In the genomic region with DNA sequence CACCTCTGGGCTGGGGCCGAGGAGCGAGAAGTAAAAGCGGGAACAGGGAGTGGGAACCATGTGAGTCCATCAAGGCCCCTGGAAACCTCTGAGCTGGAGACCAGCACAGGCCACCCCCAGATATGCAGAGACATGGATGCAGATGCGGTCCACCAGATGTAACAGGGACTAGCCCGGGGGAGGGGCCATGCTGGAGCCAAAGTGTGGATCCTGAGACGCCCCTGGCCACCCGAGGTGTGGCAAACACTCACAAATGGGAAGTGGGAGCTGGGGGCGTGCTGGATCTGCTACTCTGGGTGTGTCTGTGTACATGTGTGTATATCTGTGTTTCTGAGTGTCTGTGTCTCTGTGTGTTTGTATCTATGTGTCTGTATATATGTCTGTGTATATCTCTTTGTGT, we compare ENCODE assay signal across 33 cellular contexts. TPM values are rescaled to one million over a fixed set of nuclear protein-coding genes. Genes with fewer than 3 reads are reported as not detected.
A peak's percentile ranks its signal among the peaks of the same experiment; 100 is the strongest.
DNase-seq lines count a peak whose midpoint lies in the region; ATAC-seq and TF ChIP-seq lines count a peak whose summit lies in the region.
"Had no signal": no experiment of that assay in that cellular context is flagged by ENCODE, and none has a peak within 500 bp of the region (broad histone marks: within the 10 kb centered on the region; RNA-seq: fewer than 3 reads in every experiment).

No MANE protein-coding gene starts in this region.

- DNase-seq in Right ventricle myocardium inferior (ENCODE audit: missing footprints), result no peak
- no peak for DNase-seq in left cardiac atrium
- no peak for DNase-seq in RWPE2 (ENCODE audit: low spot score)
- peak; percentile 50 for DNase-seq in lower lobe of right lung
- DNase-seq in activated gamma-delta T cell treated with Interleukin-2 at 50 U/mL for 16 hours, result no peak
- DNase-seq in omental fat pad (ENCODE audit: low spot score), result no peak
- no peak for DNase-seq in NCI-H524 treated with DMSO at 0.1 percent for 48 hours (lab: John Stamatoyannopoulos, UW)
- DNase-seq: activated CD4-positive, alpha-beta T cell treated with anti-CD3 and anti-CD28 coated beads for 48 hours; activated effector memory CD4-positive, alpha-beta T cell treated with Interleukin-2 at 50 U/mL for 16 hours; activated T-cell treated with anti-CD3 and anti-CD28 coated beads, Interleukin-2, amount 50 U/mL, for 1 hour; CD4-positive, alpha-beta T cell; DND-41; gastrocnemius medialis; GM23248; KBM-7; left colon; naive thymus-derived CD8-positive, alpha-beta T cell; NCI-H2029 treated with DMSO at 0.1 percent for 48 hours; NCI-H2227 treated with DMSO at 0.1 percent for 48 hours; NCI-H69; pancreas; Peyer's patch; SJCRH30; T1000; testis; uterus had no signal

- TF ChIP-seq CTCF in RWPE2 (IDR thresholded peaks at IDR 0.05; ENCODE audit: poor library complexity, severe bottlenecking), result no peak
- no peak for TF ChIP-seq CTCF in lower lobe of right lung (IDR thresholded peaks at IDR 0.05)
- no peak for TF ChIP-seq CTCF in omental fat pad (IDR thresholded peaks at IDR 0.05)

- H3K4me3 ChIP-seq in RWPE2 (ENCODE audit: severe bottlenecking) (no peak overlapping the region), lower lobe of right lung (no peak overlapping the region), skeletal muscle tissue (ENCODE audit: low read length in 3 of 3) (no peak overlapping the region)
- H3K4me3 ChIP-seq: gastrocnemius medialis, GM23248, hepatocyte, pancreas, Peyer's patch, SJCRH30, smooth muscle cell, testis, uterus had no signal

- ATAC-seq in Right ventricle myocardium inferior (peak; percentile 15), left cardiac atrium (no peak), RWPE2 (ENCODE audit: low read depth) (no peak), lower lobe of right lung (peak in 1 of 2 donors; percentile 41), omental fat pad (ENCODE audit: low FRiP score) (no peak)
- ATAC-seq: left colon; naive thymus-derived CD8-positive, alpha-beta T cell; pancreas had no signal

- peak overlapping the region; percentile 44 for H3K27ac ChIP-seq in RWPE2 (ENCODE audit: poor library complexity, severe bottlenecking)
- H3K27ac ChIP-seq in lower lobe of right lung, result no peak overlapping the region
- peak overlapping the region; percentile 52 for H3K27ac ChIP-seq in skeletal muscle tissue (ENCODE audit: low read depth, low read length)
- H3K27ac ChIP-seq: GM23248, hepatocyte, pancreas, Peyer's patch, SJCRH30, testis, uterus had no signal

- intact Hi-C loops in Right ventricle myocardium inferior (cut with DNase I) (no loop called here), left cardiac atrium (cut with DNase I) (no loop called here), lower lobe of right lung (cut with DNase I) (no loop called here)

- H3K27me3 ChIP-seq in RWPE2 (ENCODE audit: insufficient read depth, poor library complexity, severe bottlenecking), result no peaks in the 10 kb centered on the region
- no peaks in the 10 kb centered on the region for H3K27me3 ChIP-seq in lower lobe of right lung (ENCODE audit: low read depth)
- H3K27me3 ChIP-seq in skeletal muscle tissue (ENCODE audit: control insufficient read depth in 3 of 3, insufficient read depth in 3 of 3, low read length in 3 of 3), result no peaks in the 10 kb centered on the region
- H3K27me3 ChIP-seq: gastrocnemius medialis, hepatocyte, pancreas, Peyer's patch, SJCRH30, testis, uterus had no signal

- H3K9ac ChIP-seq in skeletal muscle tissue (ENCODE audit: low read depth in 1 of 3, low read length in 3 of 3), result no peak overlapping the region
- H3K9ac ChIP-seq: GM23248 had no signal

- no peaks in the 10 kb centered on the region for H3K9me3 ChIP-seq in RWPE2 (ENCODE audit: severe bottlenecking)
- no peaks in the 10 kb centered on the region for H3K9me3 ChIP-seq in lower lobe of right lung
- no peaks in the 10 kb centered on the region for H3K9me3 ChIP-seq in skeletal muscle tissue (ENCODE audit: control insufficient read depth in 3 of 3, low read length in 3 of 3)
- H3K9me3 ChIP-seq: gastrocnemius medialis, pancreas, Peyer's patch, SJCRH30, testis, uterus had no signal

- H3K36me3 ChIP-seq in RWPE2 (ENCODE audit: low read depth) (no peaks in the 10 kb centered on the region), lower lobe of right lung (no peaks in the 10 kb centered on the region), skeletal muscle tissue (ENCODE audit: control insufficient read depth in 3 of 3, insufficient read depth in 3 of 3, low read length in 3 of 3) (peaks cover 2 to 13% (median 8%) of the 10 kb centered on the region in 3 donors)
- H3K36me3 ChIP-seq: gastrocnemius medialis, pancreas, Peyer's patch, SJCRH30, uterus had no signal

- H3K4me1 ChIP-seq in RWPE2 (ENCODE audit: insufficient read depth, poor library complexity, severe bottlenecking) (peaks cover 3% of the 10 kb centered on the region), lower lobe of right lung (no peaks in the 10 kb centered on the region), skeletal muscle tissue (ENCODE audit: control insufficient read depth in 3 of 3, insufficient read depth in 3 of 3, low read length in 3 of 3) (peaks cover 0 to 23% (median 0%) of the 10 kb centered on the region in 3 donors)
- H3K4me1 ChIP-seq: pancreas, Peyer's patch, SJCRH30, testis, uterus had no signal

RNA-seq across cellular contexts. Expression of a gene that starts 12.8 kb away (rescaled TPM):
- total RNA-seq in Right ventricle myocardium inferior, result 17,347 TPM
- total RNA-seq in left cardiac atrium, result 10 to 100 TPM; 31.0 to 92.7 TPM
- total RNA-seq in lower lobe of right lung, result not detected
- total RNA-seq in skeletal muscle tissue, result 140 TPM
- total RNA-seq in omental fat pad, result not detected
- total RNA-seq: activated CD8-positive, alpha-beta memory T cell treated with anti-CD3 and anti-CD28 coated beads for 36 hours; bronchial epithelial cell; CD4-positive, alpha-beta T cell; fibroblast of lung; GM23248; hepatocyte; left colon; M059J; naive thymus-derived CD8-positive, alpha-beta T cell; Peyer's patch; smooth muscle cell had no signal

Comparison
In these comparisons a context has a peak if more than half of its experiments do, and no peak if none do; other contexts are left out.
1. RNA of a gene that starts 12.8 kb away (total RNA-seq): 17,347 TPM in Right ventricle myocardium inferior (single experiment); 140 TPM in skeletal muscle tissue (single experiment), 31.0 to 92.7 TPM in left cardiac atrium, not detected in lower lobe of right lung (single experiment) and not detected in omental fat pad; every median in the first group is over 100 times any median in the second.